2 cellular contexts compared by ENCODE assay signal in the genomic region with DNA sequence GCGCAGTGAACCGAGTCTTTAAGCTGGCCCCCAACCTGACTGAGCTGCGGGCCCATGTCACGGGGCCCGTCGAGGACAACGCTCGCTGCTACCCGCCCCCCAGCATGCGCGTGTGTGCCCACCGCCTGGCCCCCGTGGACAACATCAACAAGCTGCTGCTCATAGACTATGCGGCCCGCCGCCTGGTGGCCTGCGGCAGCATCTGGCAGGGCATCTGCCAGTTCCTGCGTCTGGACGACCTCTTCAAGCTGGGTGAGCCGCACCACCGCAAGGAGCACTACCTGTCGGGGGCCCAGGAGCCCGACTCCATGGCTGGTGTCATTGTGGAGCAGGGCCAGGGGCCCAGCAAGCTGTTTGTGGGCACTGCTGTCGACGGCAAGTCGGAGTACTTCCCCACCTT.
TF ChIP-seq lines count a peak whose summit lies in the region.

No MANE protein-coding gene starts in this region.

TF ChIP-seq in SK-N-SH, 30 proteins besides CTCF, POLR2A, EP300 and RAD21:
- no peak for TF ChIP-seq RXRA (IDR thresholded peaks at IDR 0.05; ENCODE audit: borderline replicate concordance, low read depth)
- no peak for TF ChIP-seq SIN3A (IDR thresholded peaks at IDR 0.05; ENCODE audit: borderline replicate concordance, low read depth, low read length)
- no peak for TF ChIP-seq NRF1 (IDR thresholded peaks at IDR 0.05; ENCODE audit: low read depth, low read length)
- no peak for TF ChIP-seq NFIC (IDR thresholded peaks at IDR 0.05; ENCODE audit: borderline replicate concordance)
- TF ChIP-seq POLR2AphosphoS5 (IDR thresholded peaks at IDR 0.05; ENCODE audit: low read depth, low read length) = no peak
- no peak for TF ChIP-seq JUND (IDR thresholded peaks at IDR 0.05)
- no peak for TF ChIP-seq MXI1 (IDR thresholded peaks at IDR 0.05; ENCODE audit: low read depth, low read length)
- TF ChIP-seq, protein P1, sequence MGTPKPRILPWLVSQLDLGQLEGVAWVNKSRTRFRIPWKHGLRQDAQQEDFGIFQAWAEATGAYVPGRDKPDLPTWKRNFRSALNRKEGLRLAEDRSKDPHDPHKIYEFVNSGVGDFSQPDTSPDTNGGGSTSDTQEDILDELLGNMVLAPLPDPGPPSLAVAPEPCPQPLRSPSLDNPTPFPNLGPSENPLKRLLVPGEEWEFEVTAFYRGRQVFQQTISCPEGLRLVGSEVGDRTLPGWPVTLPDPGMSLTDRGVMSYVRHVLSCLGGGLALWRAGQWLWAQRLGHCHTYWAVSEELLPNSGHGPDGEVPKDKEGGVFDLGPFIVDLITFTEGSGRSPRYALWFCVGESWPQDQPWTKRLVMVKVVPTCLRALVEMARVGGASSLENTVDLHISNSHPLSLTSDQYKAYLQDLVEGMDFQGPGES (IDR thresholded peaks at IDR 0.05; ENCODE audit: low read depth, low read length) = no peak
- no peak for TF ChIP-seq GABPA (IDR thresholded peaks at IDR 0.05; ENCODE audit: low read depth)
- no peak for TF ChIP-seq CHD2 (IDR thresholded peaks at IDR 0.05; ENCODE audit: low read length, partially characterized antibody)
- no peak for TF ChIP-seq GATA2 (CRISPR knock-in tag; IDR thresholded peaks at IDR 0.05)

TF ChIP-seq in SK-N-SH treated with all-trans-retinoic acid at 6 μM for 48 hours, 23 proteins besides CTCF, POLR2A, EP300 and RAD21:
- no peak for TF ChIP-seq BACH2 (CRISPR knock-in tag; IDR thresholded peaks at IDR 0.05; ENCODE audit: borderline replicate concordance)
